In genomic region chr11:14346303-14346702, GRCh38 we compare ENCODE assay signal across 1 cellular context.
TF ChIP-seq lines count a peak whose summit lies in the region.

No MANE protein-coding gene starts in this region.

TF ChIP-seq in HepG2, 621 proteins besides CTCF, POLR2A, EP300 and RAD21:
- TF ChIP-seq ZNF256 (CRISPR knock-in tag; conservative IDR thresholded peaks at IDR 0.05) = no peak
- TF ChIP-seq ZFP1 (CRISPR knock-in tag; IDR thresholded peaks at IDR 0.05) = peak; percentile 94; the same call in 1 of the 2 replicates
TF ChIP-seq in HepG2: peak in this region for 1.
